ENCODE assay signal across 1 cellular context in the genomic region with DNA sequence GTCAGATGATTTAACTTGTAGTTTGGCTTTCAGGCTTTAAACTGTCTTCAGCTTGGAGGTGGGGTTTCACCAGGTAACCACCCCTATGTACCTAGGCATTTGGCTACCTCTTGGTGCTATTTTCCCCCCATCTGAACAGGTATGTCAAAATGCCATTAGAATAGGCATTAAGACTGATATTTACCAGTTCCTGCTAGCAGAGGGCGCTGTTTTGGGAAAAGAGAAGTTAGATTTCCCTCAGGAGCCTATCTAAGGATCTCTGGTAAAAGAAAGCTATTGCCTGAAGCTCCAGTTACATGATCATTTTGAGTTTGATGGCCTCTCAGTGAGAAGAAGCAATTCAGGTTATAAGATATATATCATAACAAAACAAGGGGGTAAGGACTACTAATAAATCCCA.
TF ChIP-seq lines count a peak whose summit lies in the region.

No MANE protein-coding gene starts in this region.

TF ChIP-seq in A549, 52 proteins besides CTCF, POLR2A, EP300 and RAD21 (continued from another document):
- TF ChIP-seq, protein P1, sequence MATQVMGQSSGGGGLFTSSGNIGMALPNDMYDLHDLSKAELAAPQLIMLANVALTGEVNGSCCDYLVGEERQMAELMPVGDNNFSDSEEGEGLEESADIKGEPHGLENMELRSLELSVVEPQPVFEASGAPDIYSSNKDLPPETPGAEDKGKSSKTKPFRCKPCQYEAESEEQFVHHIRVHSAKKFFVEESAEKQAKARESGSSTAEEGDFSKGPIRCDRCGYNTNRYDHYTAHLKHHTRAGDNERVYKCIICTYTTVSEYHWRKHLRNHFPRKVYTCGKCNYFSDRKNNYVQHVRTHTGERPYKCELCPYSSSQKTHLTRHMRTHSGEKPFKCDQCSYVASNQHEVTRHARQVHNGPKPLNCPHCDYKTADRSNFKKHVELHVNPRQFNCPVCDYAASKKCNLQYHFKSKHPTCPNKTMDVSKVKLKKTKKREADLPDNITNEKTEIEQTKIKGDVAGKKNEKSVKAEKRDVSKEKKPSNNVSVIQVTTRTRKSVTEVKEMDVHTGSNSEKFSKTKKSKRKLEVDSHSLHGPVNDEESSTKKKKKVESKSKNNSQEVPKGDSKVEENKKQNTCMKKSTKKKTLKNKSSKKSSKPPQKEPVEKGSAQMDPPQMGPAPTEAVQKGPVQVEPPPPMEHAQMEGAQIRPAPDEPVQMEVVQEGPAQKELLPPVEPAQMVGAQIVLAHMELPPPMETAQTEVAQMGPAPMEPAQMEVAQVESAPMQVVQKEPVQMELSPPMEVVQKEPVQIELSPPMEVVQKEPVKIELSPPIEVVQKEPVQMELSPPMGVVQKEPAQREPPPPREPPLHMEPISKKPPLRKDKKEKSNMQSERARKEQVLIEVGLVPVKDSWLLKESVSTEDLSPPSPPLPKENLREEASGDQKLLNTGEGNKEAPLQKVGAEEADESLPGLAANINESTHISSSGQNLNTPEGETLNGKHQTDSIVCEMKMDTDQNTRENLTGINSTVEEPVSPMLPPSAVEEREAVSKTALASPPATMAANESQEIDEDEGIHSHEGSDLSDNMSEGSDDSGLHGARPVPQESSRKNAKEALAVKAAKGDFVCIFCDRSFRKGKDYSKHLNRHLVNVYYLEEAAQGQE (IDR thresholded peaks at IDR 0.05): no peak
- TF ChIP-seq SMC3 (IDR thresholded peaks at IDR 0.05) (no peak), JUNB (IDR thresholded peaks at IDR 0.05) (no peak), CHD4 (IDR thresholded peaks at IDR 0.05; ENCODE audit: borderline replicate concordance) (no peak)
- TF ChIP-seq, protein P2, sequence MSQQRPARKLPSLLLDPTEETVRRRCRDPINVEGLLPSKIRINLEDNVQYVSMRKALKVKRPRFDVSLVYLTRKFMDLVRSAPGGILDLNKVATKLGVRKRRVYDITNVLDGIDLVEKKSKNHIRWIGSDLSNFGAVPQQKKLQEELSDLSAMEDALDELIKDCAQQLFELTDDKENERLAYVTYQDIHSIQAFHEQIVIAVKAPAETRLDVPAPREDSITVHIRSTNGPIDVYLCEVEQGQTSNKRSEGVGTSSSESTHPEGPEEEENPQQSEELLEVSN (IDR thresholded peaks at IDR 0.05; ENCODE audit: borderline replicate concordance, low read depth): no peak
